17 cellular contexts compared by ENCODE assay signal in genomic region chr7:155224116-155224811, GRCh38.
DNase-seq lines count a peak whose midpoint lies in the region; ATAC-seq, FAIRE-seq and TF ChIP-seq lines count a peak whose summit lies in the region.
"Had no signal": no experiment of that assay in that cellular context is flagged by ENCODE, and none has a peak within 500 bp of the region (broad histone marks: within the 10 kb centered on the region; RNA-seq: fewer than 3 reads in every experiment).

No MANE protein-coding gene starts in this region.

- peaks cover 66% of the 10 kb centered on the region for H3K4me1 Mint-ChIP-seq in neural progenitor cell

- peaks cover 16% of the 10 kb centered on the region for H3K4me1 ChIP-seq in hepatocyte (ENCODE audit: insufficient read depth)
- peaks cover 20% of the 10 kb centered on the region for H3K4me1 ChIP-seq in neural progenitor cell
- H3K4me1 ChIP-seq: colonic mucosa, HAP-1 had no signal

- no peaks in the 10 kb centered on the region for H3K9me3 Mint-ChIP-seq in neural progenitor cell
- H3K9me3 Mint-ChIP-seq: activated CD4-positive, alpha-beta memory T cell treated with anti-CD3 and anti-CD28 coated beads for 36 hours had no signal

- ATAC-seq in GM18511 (IDR thresholded peaks at IDR 0.05; ENCODE audit: unreplicated experiment): no peak

- no peak for TF ChIP-seq POLR2A in GM12891 (IDR thresholded peaks at IDR 0.05; ENCODE audit: low read depth, low read length)

- WGBS in hepatocyte (ENCODE audit: low lambda C conversion rate, missing lambda C conversion rate): 45% methylated on average over 12 of the region's 12 CpGs

- H3K36me3 Mint-ChIP-seq in neural progenitor cell: no peaks in the 10 kb centered on the region
- H3K36me3 Mint-ChIP-seq: activated CD4-positive, alpha-beta memory T cell treated with anti-CD3 and anti-CD28 coated beads for 36 hours had no signal

- H3K27me3 Mint-ChIP-seq in neural progenitor cell (ENCODE audit: insufficient read depth, low read depth): peaks cover 3% of the 10 kb centered on the region

- DNase-seq in NCI-H1105 treated with DMSO at 0.1 percent for 48 hours (lab: John Stamatoyannopoulos, UW): peak; percentile 93
- peak; percentile 55 for DNase-seq in NCI-H82 treated with DMSO at 0.1 percent for 48 hours (lab: John Stamatoyannopoulos, UW; ENCODE audit: unreplicated experiment)
- DNase-seq in hepatocyte (ENCODE audit: low spot score): no peak
- no peak for DNase-seq in SKM-1 treated with dmso at 0.1 percent for 144 hours (lab: John Stamatoyannopoulos, UW; ENCODE audit: unreplicated experiment)
- no peak for DNase-seq in neural progenitor cell (ENCODE audit: low spot score)
- DNase-seq in GM12891 (ENCODE audit: insufficient read length, low spot score): no peak
- DNase-seq: ACHN; activated CD4-positive, alpha-beta memory T cell treated with anti-CD3 and anti-CD28 coated beads for 36 hours; amniotic stem cell; Caco-2; colonic mucosa; SHP77; stimulated activated CD4-positive, alpha-beta T cell treated with anti-CD3 and anti-CD28 coated beads, Interleukin-12 subunit alpha, Interleukin-12 subunit beta, amount 100 ng/mL, for 4 hours had no signal

- H4K20me1 ChIP-seq in hepatocyte (ENCODE audit: insufficient read depth, poor library complexity, severe bottlenecking): no peaks in the 10 kb centered on the region
- no peaks in the 10 kb centered on the region for H4K20me1 ChIP-seq in neural progenitor cell (ENCODE audit: low read depth)

- no peaks in the 10 kb centered on the region for H3K9me2 ChIP-seq in hepatocyte (replicated peaks; ENCODE audit: insufficient read depth)

- H3K4me3 ChIP-seq in hepatocyte: no peak overlapping the region
- H3K4me3 ChIP-seq in neural progenitor cell: no peak overlapping the region
- H3K4me3 ChIP-seq: colonic mucosa, HAP-1, pancreas had no signal

- H3K79me2 ChIP-seq in hepatocyte: no peaks in the 10 kb centered on the region
- H3K79me2 ChIP-seq in neural progenitor cell (ENCODE audit: low read depth): no peaks in the 10 kb centered on the region

- H3K4me2 ChIP-seq in hepatocyte: peak overlapping the region; percentile 20
- no peak overlapping the region for H3K4me2 ChIP-seq in neural progenitor cell

- no peaks in the 10 kb centered on the region for H3F3A ChIP-seq in neural progenitor cell (ENCODE audit: low read depth)

- no peaks in the 10 kb centered on the region for H3K36me3 ChIP-seq in hepatocyte (replicated peaks; ENCODE audit: insufficient read depth, low read depth)
- H3K36me3 ChIP-seq in neural progenitor cell: no peaks in the 10 kb centered on the region
- H3K36me3 ChIP-seq: colonic mucosa, HAP-1, pancreas had no signal

- H3K27ac ChIP-seq in C4-2B: peak overlapping the region; percentile 56
- H3K27ac ChIP-seq in hepatocyte: no peak overlapping the region
- H3K27ac ChIP-seq in neural progenitor cell: no peak overlapping the region
- H3K27ac ChIP-seq: colonic mucosa had no signal

- FAIRE-seq in GM12891 (lab: Jason Lieb, UNC): no peak
- FAIRE-seq: pancreas had no signal

- no peak overlapping the region for H3K9ac ChIP-seq in neural progenitor cell

- H3K27ac Mint-ChIP-seq in neural progenitor cell: no peak overlapping the region
- H3K27ac Mint-ChIP-seq: activated CD4-positive, alpha-beta memory T cell treated with anti-CD3 and anti-CD28 coated beads for 36 hours had no signal

- H3K4me3 Mint-ChIP-seq in neural progenitor cell: no peak overlapping the region
- H3K4me3 Mint-ChIP-seq: activated CD4-positive, alpha-beta memory T cell treated with anti-CD3 and anti-CD28 coated beads for 36 hours had no signal

- H3K9me3 ChIP-seq in hepatocyte (ENCODE audit: low read depth) (no peaks in the 10 kb centered on the region), neural progenitor cell (ENCODE audit: low read depth) (no peaks in the 10 kb centered on the region)
- H3K9me3 ChIP-seq: Caco-2, colonic mucosa, HAP-1, pancreas had no signal

- H3K27me3 ChIP-seq in hepatocyte (no peaks in the 10 kb centered on the region), neural progenitor cell (peaks cover 25% of the 10 kb centered on the region)
- H3K27me3 ChIP-seq: colonic mucosa, pancreas had no signal

- TF ChIP-seq CTCF in C4-2B (conservative IDR thresholded peaks at IDR 0.05): no peak
- no peak for TF ChIP-seq CTCF in hepatocyte (IDR thresholded peaks at IDR 0.05; ENCODE audit: poor library complexity)
- no peak for TF ChIP-seq CTCF in neural progenitor cell (IDR thresholded peaks at IDR 0.05)

- no peak overlapping the region for H2AFZ ChIP-seq in hepatocyte
- H2AFZ ChIP-seq in neural progenitor cell (replicated peaks): no peak overlapping the region

TF ChIP-seq in GM12891, 5 proteins besides CTCF, POLR2A, EP300 and RAD21:
- TF ChIP-seq SPI1 (IDR thresholded peaks at IDR 0.05; ENCODE audit: low read depth, low read length) (no peak), PAX5 (IDR thresholded peaks at IDR 0.05; ENCODE audit: insufficient read depth, low read length, severe bottlenecking) (no peak), POLR2AphosphoS5 (IDR thresholded peaks at IDR 0.05; ENCODE audit: low read depth, low read length) (no peak), TAF1 (IDR thresholded peaks at IDR 0.05; ENCODE audit: low read depth, low read length) (no peak), POU2F2 (IDR thresholded peaks at IDR 0.05; ENCODE audit: low read depth, low read length) (no peak)

Comparison
In these comparisons a context has a peak if more than half of its experiments do, and no peak if none do; other contexts are left out.
1. DNase-seq: peak in NCI-H1105 treated with DMSO at 0.1 percent for 48 hours (single experiment) and NCI-H82 treated with DMSO at 0.1 percent for 48 hours (single experiment); none in hepatocyte (single experiment), SKM-1 treated with dmso at 0.1 percent for 144 hours (single experiment), neural progenitor cell (single experiment) and GM12891 (single experiment).